Comparison of ENCODE assay signal across 28 cellular contexts in genomic region chr1:98005326-98006010, GRCh38.
DNase-seq lines count a peak whose midpoint lies in the region; ATAC-seq and TF ChIP-seq lines count a peak whose summit lies in the region.
"Had no signal": no experiment of that assay in that cellular context is flagged by ENCODE, and none has a peak within 500 bp of the region (broad histone marks: within the 10 kb centered on the region; RNA-seq: fewer than 3 reads in every experiment).

No MANE protein-coding gene starts in this region.

- no peak overlapping the region; the same call in 1 of the 2 replicates for H3K4me3 Mint-ChIP-seq in HFFc6
- H3K4me3 Mint-ChIP-seq: activated B cell treated with CpG ODN at 0.5 μM for 24 hours, nephron had no signal

- peak; percentile 28 for DNase-seq in HFFc6
- DNase-seq in SK-N-SH, result no peak
- DNase-seq in fibroblast of the aortic adventitia (ENCODE audit: low read depth), result peak; percentile 66
- DNase-seq in OCI-LY7 (ENCODE audit: low spot score), result no peak
- DNase-seq in stimulated activated CD8-positive, alpha-beta memory T cell treated with anti-CD3 and anti-CD28 coated beads, Interleukin-4, amount 100 ng/mL, for 48 hours, result no peak
- DNase-seq in body of pancreas, result no peak
- DNase-seq: activated B cell treated with CpG ODN at 0.5 μM for 24 hours; activated CD4-positive, alpha-beta T cell treated with anti-CD3 and anti-CD28 coated beads, Interleukin-2, amount 50 U/mL, for 48 hours; activated CD8-positive, alpha-beta memory T cell treated with anti-CD3 and anti-CD28 coated beads, Interleukin-2, amount 50 U/mL, for 4 hours; activated naive CD4-positive, alpha-beta T cell treated with anti-CD3 and anti-CD28 coated beads, Interleukin-2, amount 50 U/mL, for 16 hours; aorta; C1 segment of cervical spinal cord; cerebellar nuclear complex; erythroblast; islet precursor cell; NCI-H1436; NCI-H510A treated with DMSO at 0.1 percent for 48 hours; ovary; right cardiac atrium; stimulated activated CD4-positive, alpha-beta T cell treated with anti-CD3 and anti-CD28 coated beads, Interleukin-4, amount 100 ng/mL, for 4 hours; stimulated activated naive CD4-positive, alpha-beta T cell treated with Interleukin-2 at 50 U/mL for 16 hours; T1000; testis; uterus had no signal

- H4K20me1 ChIP-seq in SK-N-SH (ENCODE audit: insufficient read depth) (no peaks in the 10 kb centered on the region), OCI-LY7 (ENCODE audit: insufficient read depth, low read length) (no peaks in the 10 kb centered on the region)

- no peaks in the 10 kb centered on the region for H3K36me3 Mint-ChIP-seq in HFFc6 (ENCODE audit: low read depth)

- peaks cover 95% of the 10 kb centered on the region for H3K4me1 Mint-ChIP-seq in HFFc6 (ENCODE audit: low read depth)
- H3K4me1 Mint-ChIP-seq: activated B cell treated with CpG ODN at 0.5 μM for 24 hours, nephron had no signal

- intact Hi-C loops in OCI-LY7 (cut with micrococcal nuclease; ENCODE audit: unreplicated experiment) (no loop called here), body of pancreas (cut with DNase I) (no loop called here)

- H3F3A ChIP-seq in SK-N-SH (replicated peaks; ENCODE audit: insufficient read depth), result peaks cover 47% of the 10 kb centered on the region

- ATAC-seq in HG03460 (IDR thresholded peaks at IDR 0.05; ENCODE audit: unreplicated experiment) (no peak), body of pancreas (no peak)
- ATAC-seq: K562, right cardiac atrium had no signal

- H3K9me2 ChIP-seq in SK-N-SH, result no peaks in the 10 kb centered on the region
- H3K9me2 ChIP-seq in OCI-LY7 (ENCODE audit: insufficient read depth, low read length), result no peaks in the 10 kb centered on the region

- TF ChIP-seq POLR2A in body of pancreas (IDR thresholded peaks at IDR 0.05), result no peak

- H3K27ac ChIP-seq in ACC112 (ENCODE audit: low read depth, low read length) (peak overlapping the region; percentile 26), SK-N-SH (ENCODE audit: low read depth in 2 of 2, low read length in 1 of 2) (peak overlapping the region; percentile 22 to 76; a peak in 3 of 4 replicates), OCI-LY7 (ENCODE audit: low read depth, low read length, poor library complexity, severe bottlenecking) (no peak overlapping the region), body of pancreas (no peak overlapping the region)
- H3K27ac ChIP-seq: ovary, testis, uterus had no signal

- no peak overlapping the region for H2AFZ ChIP-seq in ACC112 (ENCODE audit: low read length, unreplicated experiment)
- 0 out of 2 replicates have a peak overlapping the region, but pooled peaks have one; percentile 39 for H2AFZ ChIP-seq in SK-N-SH (ENCODE audit: low read depth)
- no peak overlapping the region for H2AFZ ChIP-seq in OCI-LY7 (ENCODE audit: low read length)

- no peaks in the 10 kb centered on the region for H3K36me3 ChIP-seq in ACC112 (ENCODE audit: insufficient read depth, low read length)
- peaks cover 0 to 4% of the 10 kb centered on the region in 2 experiments for H3K36me3 ChIP-seq in SK-N-SH (replicated peaks in 1 of 2; ENCODE audit: control insufficient read depth in 1 of 2, insufficient read depth in 2 of 2, low read length in 1 of 2)
- no peaks in the 10 kb centered on the region for H3K36me3 ChIP-seq in OCI-LY7 (ENCODE audit: insufficient read depth, low read length)
- no peaks in the 10 kb centered on the region for H3K36me3 ChIP-seq in body of pancreas (replicated peaks in 1 of 2; ENCODE audit: insufficient read depth in 1 of 2, low read depth in 2 of 2)
- H3K36me3 ChIP-seq: ovary, uterus had no signal

- H3K79me2 ChIP-seq in ACC112 (ENCODE audit: control insufficient read depth, insufficient read depth, low read length, unreplicated experiment) (no peaks in the 10 kb centered on the region), SK-N-SH (ENCODE audit: insufficient read depth) (peaks cover 79% of the 10 kb centered on the region), OCI-LY7 (ENCODE audit: insufficient read depth, low read depth, low read length) (no peaks in the 10 kb centered on the region)

- TF ChIP-seq CTCF in HFFc6 (IDR thresholded peaks at IDR 0.05) (no peak), SK-N-SH (IDR thresholded peaks at IDR 0.05) (no peak), fibroblast of the aortic adventitia (IDR thresholded peaks at IDR 0.05; ENCODE audit: insufficient read depth, low read length) (no peak), OCI-LY7 (conservative IDR thresholded peaks at IDR 0.05; ENCODE audit: low read length) (no peak), body of pancreas (IDR thresholded peaks at IDR 0.05) (no peak)

- POLR2A ChIA-PET in SK-N-SH (lab: Yijun Ruan, JAX) (no interaction called here), OCI-LY7 (lab: Charles Lee) (interaction anchor here (0.8 to 1.1 kb wide), 4 partner anchors 10 to 998 kb away, joined by 3 to 4 read pairs (median 3); partner anchors contain the start of gene DPYD)

- peak overlapping the region; percentile 56 for H3K27ac Mint-ChIP-seq in HFFc6
- H3K27ac Mint-ChIP-seq: activated B cell treated with CpG ODN at 0.5 μM for 24 hours had no signal

- peak overlapping the region; percentile 43; the same call in 1 of the 2 replicates for H3K9ac ChIP-seq in SK-N-SH

- no peaks in the 10 kb centered on the region for H3K9me3 Mint-ChIP-seq in HFFc6
- H3K9me3 Mint-ChIP-seq: activated B cell treated with CpG ODN at 0.5 μM for 24 hours, nephron had no signal

- CTCF ChIA-PET in SK-N-SH (lab: Yijun Ruan, JAX) (no interaction called here), OCI-LY7 (lab: Charles Lee; ENCODE audit: unreplicated experiment) (no interaction called here)

- BruUV-seq in OCI-LY7 (replicated peaks; lab: Mats Ljungman, UMichigan), result no TSS peak

- no peak for TF ChIP-seq RAD21 in SK-N-SH (IDR thresholded peaks at IDR 0.05; ENCODE audit: low read length)

- no peaks in the 10 kb centered on the region for H3K27me3 Mint-ChIP-seq in HFFc6 (ENCODE audit: insufficient read depth)
- H3K27me3 Mint-ChIP-seq: activated B cell treated with CpG ODN at 0.5 μM for 24 hours had no signal

- H3K4me3 ChIP-seq in ACC112 (ENCODE audit: low read depth, low read length) (no peak overlapping the region), SK-N-SH (ENCODE audit: low read depth in 2 of 2, low read length in 1 of 2) (no peak overlapping the region), fibroblast of the aortic adventitia (ENCODE audit: low read depth, low read length) (no peak overlapping the region), OCI-LY7 (ENCODE audit: low read depth, low read length, poor library complexity, severe bottlenecking) (no peak overlapping the region), body of pancreas (no peak overlapping the region)
- H3K4me3 ChIP-seq: K562, ovary, testis, uterus had no signal

- H3K27me3 ChIP-seq in ACC112 (ENCODE audit: insufficient read depth, low read length) (no peaks in the 10 kb centered on the region), SK-N-SH (ENCODE audit: insufficient read depth) (no peaks in the 10 kb centered on the region), body of pancreas (no peaks in the 10 kb centered on the region)
- H3K27me3 ChIP-seq: ovary, testis, uterus had no signal

- TF ChIP-seq EP300 in SK-N-SH (IDR thresholded peaks at IDR 0.05; ENCODE audit: borderline replicate concordance in 1 of 2, low read depth in 1 of 2, low read length in 1 of 2), result peak in 1 of 2 experiments; percentile 95; a peak in 2 of 4 replicates

- H3K9me3 ChIP-seq in SK-N-SH (no peaks in the 10 kb centered on the region), OCI-LY7 (ENCODE audit: low read length) (no peaks in the 10 kb centered on the region), body of pancreas (no peaks in the 10 kb centered on the region)
- H3K9me3 ChIP-seq: ovary, testis, uterus had no signal

- H3K4me2 ChIP-seq in SK-N-SH, result peak overlapping the region; percentile 34; the same call in 1 of the 2 replicates
- H3K4me2 ChIP-seq in OCI-LY7 (ENCODE audit: low read length), result no peak overlapping the region

- H3K4me1 ChIP-seq in ACC112 (ENCODE audit: control insufficient read depth, insufficient read depth, low read length, unreplicated experiment) (peaks cover 42% of the 10 kb centered on the region), SK-N-SH (ENCODE audit: control insufficient read depth in 1 of 2, insufficient read depth in 2 of 2, low read depth in 1 of 2, low read length in 1 of 2) (peaks cover 0 to 78% of the 10 kb centered on the region in 2 experiments; a peak in 2 of 4 replicates), OCI-LY7 (ENCODE audit: insufficient read depth, low read length, poor library complexity, severe bottlenecking) (no peaks in the 10 kb centered on the region), body of pancreas (no peaks in the 10 kb centered on the region)
- H3K4me1 ChIP-seq: testis, uterus had no signal

TF ChIP-seq in SK-N-SH, 30 proteins besides CTCF, POLR2A, EP300 and RAD21 (continues in another document):
- peak; percentile 73; the same call in 1 of the 2 replicates for TF ChIP-seq NFIC (IDR thresholded peaks at IDR 0.05; ENCODE audit: borderline replicate concordance)
- peak; percentile 94 for TF ChIP-seq TEAD4 (IDR thresholded peaks at IDR 0.05; ENCODE audit: borderline replicate concordance, insufficient read depth)
- TF ChIP-seq JUND (IDR thresholded peaks at IDR 0.05), result peak; percentile 94
- TF ChIP-seq SIN3A (IDR thresholded peaks at IDR 0.05; ENCODE audit: borderline replicate concordance, low read depth, low read length), result no peak
- peak; percentile 51; the same call in 1 of the 2 replicates for TF ChIP-seq RXRA (IDR thresholded peaks at IDR 0.05; ENCODE audit: borderline replicate concordance, low read depth)
- no peak for TF ChIP-seq GABPA (IDR thresholded peaks at IDR 0.05; ENCODE audit: low read depth)
- no peak for TF ChIP-seq FOXJ3 (CRISPR knock-in tag; IDR thresholded peaks at IDR 0.05)
- TF ChIP-seq ELF1 (IDR thresholded peaks at IDR 0.05), result no peak
- 0 out of 2 replicates have a peak, but pooled peaks have one; percentile 16 for TF ChIP-seq ZBTB33 (IDR thresholded peaks at IDR 0.05; ENCODE audit: borderline replicate concordance, low read depth)
- TF ChIP-seq RCOR1 (IDR thresholded peaks at IDR 0.05; ENCODE audit: low read length), result no peak
- TF ChIP-seq FOSL2 (IDR thresholded peaks at IDR 0.05; ENCODE audit: borderline replicate concordance, low read depth), result peak; percentile 89

Comparison
In these comparisons a context has a peak if more than half of its experiments do, and no peak if none do; other contexts are left out.
1. H3K27ac ChIP-seq: peak in ACC112 (single experiment) and SK-N-SH (2 of 2); none in OCI-LY7 (single experiment) and body of pancreas (0 of 4).
2. DNase-seq: peak in HFFc6 (single experiment) and fibroblast of the aortic adventitia (single experiment); none in SK-N-SH (single experiment), OCI-LY7 (single experiment), stimulated activated CD8-positive, alpha-beta memory T cell treated with anti-CD3 and anti-CD28 coated beads, Interleukin-4, amount 100 ng/mL, for 48 hours (single experiment) and body of pancreas (0 of 4).